22 cellular contexts compared by ENCODE assay signal in genomic region chr2:47187124-47187523, GRCh38. TPM values are rescaled to one million over a fixed set of nuclear protein-coding genes. Genes with fewer than 3 reads are reported as not detected.
"Had no signal": no experiment of that assay in that cellular context is flagged by ENCODE, and none has a peak within 500 bp of the region (broad histone marks: within the 10 kb centered on the region; RNA-seq: fewer than 3 reads in every experiment).

No MANE protein-coding gene starts in this region.

- H3K9me3 Mint-ChIP-seq: activated T-cell treated with anti-CD3 and anti-CD28 coated beads, Interleukin-2, amount 50 U/mL, for 72 hours; central memory CD8-positive, alpha-beta T cell; immature natural killer cell; memory B cell had no signal

- H3K36me3 ChIP-seq: gastroesophageal sphincter, heart right ventricle, right atrium auricular region, thyroid gland had no signal

- H3K36me3 Mint-ChIP-seq: immature natural killer cell, memory B cell had no signal

- H3K4me3 Mint-ChIP-seq: activated T-cell treated with anti-CD3 and anti-CD28 coated beads, Interleukin-2, amount 50 U/mL, for 72 hours; central memory CD8-positive, alpha-beta T cell; immature natural killer cell; memory B cell; naive thymus-derived CD4-positive, alpha-beta T cell had no signal

- DNase-seq: activated CD4-positive, CD25-positive, alpha-beta regulatory T cell treated with anti-CD3 and anti-CD28 coated beads, Interleukin-2, amount 50 U/mL, for 72 hours; activated CD8-positive, alpha-beta memory T cell treated with anti-CD3 and anti-CD28 coated beads for 24 hours; activated CD8-positive, alpha-beta memory T cell treated with anti-CD3 and anti-CD28 coated beads, Interleukin-2, amount 50 U/mL, for 48 hours; activated effector memory CD4-positive, alpha-beta T cell treated with anti-CD3 and anti-CD28 coated beads, Interleukin-2, amount 50 U/mL, for 16 hours; activated naive CD4-positive, alpha-beta T cell treated with anti-CD3 and anti-CD28 coated beads, Interleukin-2, amount 50 U/mL, for 16 hours; activated T-cell treated with anti-CD3 and anti-CD28 coated beads, Interleukin-2, amount 50 U/mL, for 72 hours; aorta; effector CD4-positive, alpha-beta T cell; heart right ventricle; immature natural killer cell; left ventricle myocardium superior; naive thymus-derived CD4-positive, alpha-beta T cell; stimulated activated CD4-positive, alpha-beta T cell treated with anti-CD3 and anti-CD28 coated beads, Interleukin-2, amount 100 ng/mL, for 24 hours; stimulated activated naive CD4-positive, alpha-beta T cell treated with Interleukin-2 at 50 U/mL for 16 hours; T1000; thyroid gland had no signal

- H3K27ac ChIP-seq: gastroesophageal sphincter, heart right ventricle, right atrium auricular region, thyroid gland had no signal

- H3K27ac Mint-ChIP-seq: activated T-cell treated with anti-CD3 and anti-CD28 coated beads, Interleukin-2, amount 50 U/mL, for 72 hours; immature natural killer cell; memory B cell had no signal

- H3K4me1 Mint-ChIP-seq: central memory CD8-positive, alpha-beta T cell; immature natural killer cell; memory B cell; naive thymus-derived CD4-positive, alpha-beta T cell had no signal

- H3K4me3 ChIP-seq: gastroesophageal sphincter, heart right ventricle, right atrium auricular region, thyroid gland had no signal

- H3K27me3 ChIP-seq: gastroesophageal sphincter, heart right ventricle, right atrium auricular region, thyroid gland had no signal

- H3K9me3 ChIP-seq: gastroesophageal sphincter, heart right ventricle, right atrium auricular region, thyroid gland had no signal

RNA-seq across cellular contexts. Expression of gene STPG4, which starts 32.0 kb away (rescaled TPM):
- total RNA-seq: activated T-cell treated with anti-CD3 and anti-CD28 coated beads, Interleukin-2, amount 50 U/mL, for 72 hours; left ventricle myocardium superior; right atrium auricular region; subcutaneous adipose tissue; ureter had no signal
- polyA plus RNA-seq: naive thymus-derived CD4-positive, alpha-beta T cell had no signal
